ENCODE assay signal across 23 cellular contexts in genomic region chr2:157800838-157801495, GRCh38.
DNase-seq lines count a peak whose midpoint lies in the region; ATAC-seq, FAIRE-seq and TF ChIP-seq lines count a peak whose summit lies in the region.
"Had no signal": no experiment of that assay in that cellular context is flagged by ENCODE, and none has a peak within 500 bp of the region (broad histone marks: within the 10 kb centered on the region; RNA-seq: fewer than 3 reads in every experiment).

No MANE protein-coding gene starts in this region.

- no peak for DNase-seq in D721Med (ENCODE audit: insufficient read length, low spot score)
- peak; percentile 66 for DNase-seq in DMS79 treated with DMSO at 0.1 percent for 48 hours (lab: John Stamatoyannopoulos, UW)
- DNase-seq in T-helper 17 cell, result no peak
- DNase-seq in nephron progenitor cell, result no peak
- DNase-seq in NCI-H446 treated with DMSO at 0.1 percent for 48 hours (lab: John Stamatoyannopoulos, UW), result no peak
- DNase-seq in stimulated activated naive CD4-positive, alpha-beta T cell treated with Interleukin-2 at 50 U/mL for 16 hours (lab: John Stamatoyannopoulos, UW), result no peak
- no peak for DNase-seq in GM20000 (ENCODE audit: low spot score)
- DNase-seq: BE2C; CD4-positive, alpha-beta T cell; COR-L47; DMS 273 treated with DMSO at 0.1 percent for 48 hours; GDM1; KBM-7; NCI-H1105; NCI-H146; NCI-H2081 treated with DMSO at 0.1 percent for 48 hours; NCI-H524; NCI-H774; NK-92 treated with Interleukin-12 subunit alpha and Interleukin-12 subunit beta, amount 100 ng/mL, for 24 hours had no signal

- H3K36me3 Mint-ChIP-seq in T-helper 17 cell (ENCODE audit: low read depth), result peaks cover 4% of the 10 kb centered on the region
- peaks cover 17% of the 10 kb centered on the region for H3K36me3 Mint-ChIP-seq in nephron progenitor cell (ENCODE audit: low read depth)

- H3K4me1 Mint-ChIP-seq in T-helper 17 cell (peaks cover 16% of the 10 kb centered on the region), nephron progenitor cell (no peaks in the 10 kb centered on the region)

- H3K27ac Mint-ChIP-seq in T-helper 17 cell (peak overlapping the region; percentile 27), nephron progenitor cell (peak overlapping the region; percentile 87)
- H3K27ac Mint-ChIP-seq: CD4-positive, alpha-beta T cell had no signal

- H3K27me3 Mint-ChIP-seq in T-helper 17 cell (no peaks in the 10 kb centered on the region), nephron progenitor cell (ENCODE audit: low read depth, poor library complexity) (peaks cover 3% of the 10 kb centered on the region)
- H3K27me3 Mint-ChIP-seq: CD4-positive, alpha-beta T cell had no signal

- H3K9me3 Mint-ChIP-seq in nephron progenitor cell, result no peaks in the 10 kb centered on the region
- H3K9me3 Mint-ChIP-seq: CD4-positive, alpha-beta T cell had no signal

- FAIRE-seq in D721Med (lab: Jason Lieb, UNC), result peak; percentile 6
- FAIRE-seq: A549, GM18507, H1 had no signal

- no peaks in the 10 kb centered on the region for H3K9me3 ChIP-seq in T-helper 17 cell (ENCODE audit: control insufficient read depth, low read length, poor library complexity, severe bottlenecking)
- H3K9me3 ChIP-seq: A549, BE2C had no signal

- ATAC-seq in T-helper 17 cell, result no peak
- ATAC-seq: A549, HCT116 had no signal

- no peak for TF ChIP-seq CTCF in D721Med (IDR thresholded peaks at IDR 0.05; ENCODE audit: insufficient read depth, missing control alignments)
- TF ChIP-seq CTCF in nephron progenitor cell (IDR thresholded peaks at IDR 0.05), result no peak
- no peak for TF ChIP-seq CTCF in GM20000 (IDR thresholded peaks at IDR 0.05; ENCODE audit: extremely low read depth, missing control alignments)

- H3K4me3 Mint-ChIP-seq in T-helper 17 cell, result no peak overlapping the region
- no peak overlapping the region for H3K4me3 Mint-ChIP-seq in nephron progenitor cell
- H3K4me3 Mint-ChIP-seq: CD4-positive, alpha-beta T cell had no signal
